ENCODE assay signal across 8 cellular contexts in the genomic region with DNA sequence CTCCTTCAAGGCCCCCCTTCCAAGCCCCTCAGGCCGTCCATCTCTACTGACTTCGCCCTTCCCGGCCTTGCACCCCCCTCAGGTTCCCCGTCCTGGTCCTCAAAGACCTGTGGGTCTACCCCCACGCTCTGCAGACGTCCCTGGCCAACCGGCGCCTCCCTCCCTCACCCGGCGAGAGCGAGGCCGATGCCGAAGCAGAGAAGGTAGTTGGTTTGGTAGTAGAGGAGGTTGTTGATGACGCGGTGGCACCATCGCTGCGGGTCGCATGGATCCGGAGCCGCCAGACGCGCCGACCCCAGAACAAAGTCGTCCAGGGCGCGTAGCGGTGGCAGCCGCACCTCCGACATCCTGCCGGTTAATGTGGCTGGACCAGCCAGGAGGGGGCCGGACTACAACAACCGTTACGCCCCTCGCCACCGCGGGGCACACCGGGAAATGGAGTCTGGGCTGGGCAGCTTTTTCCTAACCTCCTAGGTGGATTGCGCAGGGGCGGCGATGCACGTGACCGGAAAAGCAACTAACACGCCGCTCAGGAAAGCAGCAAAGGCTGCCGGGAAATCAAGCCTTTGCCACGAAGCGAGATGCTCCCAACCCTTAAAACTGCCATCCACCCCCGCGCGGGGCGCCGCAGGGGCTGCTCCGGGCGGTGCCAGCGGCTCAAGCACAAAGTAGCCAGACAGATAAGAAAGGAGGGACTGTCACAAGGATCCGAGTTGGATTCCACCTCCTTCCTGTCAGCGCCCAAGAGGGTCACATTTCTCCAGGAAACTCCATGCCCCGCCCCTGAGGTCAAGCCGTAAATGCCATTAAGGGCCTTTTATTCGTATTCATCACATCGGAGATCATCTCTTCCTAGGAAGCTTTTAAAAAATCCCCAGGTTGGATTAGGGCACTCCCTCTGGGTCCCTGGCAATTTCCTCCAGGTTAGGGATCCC. TPM values are rescaled to one million over a fixed set of nuclear protein-coding genes. Genes with fewer than 3 reads are reported as not detected.
DNase-seq lines count a peak whose midpoint lies in the region; ATAC-seq and TF ChIP-seq lines count a peak whose summit lies in the region.

A gene with protein sequence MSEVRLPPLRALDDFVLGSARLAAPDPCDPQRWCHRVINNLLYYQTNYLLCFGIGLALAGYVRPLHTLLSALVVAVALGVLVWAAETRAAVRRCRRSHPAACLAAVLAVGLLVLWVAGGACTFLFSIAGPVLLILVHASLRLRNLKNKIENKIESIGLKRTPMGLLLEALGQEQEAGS (minus strand): TSS at position 362 of the 935 bp plus-strand sequence. CDS start 15 bp downstream, at position 347.

- peak within 1 kb of the TSS; percentile 77 for H3K27ac ChIP-seq in cingulate gyrus (ENCODE audit: low read depth, low read length)

- TF ChIP-seq POLR2A in GM18505 (IDR thresholded peaks at IDR 0.05; ENCODE audit: borderline replicate concordance, extremely low read depth, insufficient read depth, insufficient read length), result peak; percentile 63

- TF ChIP-seq CTCF in kidney epithelial cell (IDR thresholded peaks at IDR 0.05; ENCODE audit: insufficient read depth, low read length, poor library complexity, severe bottlenecking), result no peak

- DNase-seq in NCI-H345 treated with DMSO at 0.1 percent for 48 hours (lab: John Stamatoyannopoulos, UW; ENCODE audit: unreplicated experiment) (peak; percentile 78), kidney epithelial cell (ENCODE audit: low read depth) (peak; percentile 62), UCSD-AML1 (lab: John Stamatoyannopoulos, UW; ENCODE audit: unreplicated experiment) (no peak)
- DNase-seq in activated CD4-positive, alpha-beta T cell treated with anti-CD3 and anti-CD28 coated beads for 48 hours, result peak; percentile 93
- peak; percentile 92 for DNase-seq in stimulated activated CD4-positive, alpha-beta T cell treated with anti-CD3 and anti-CD28 coated beads, Interleukin-15, amount 100 ng/mL, for 24 hours

- H3K36me3 ChIP-seq in kidney epithelial cell (ENCODE audit: control insufficient read depth, insufficient read depth, low read length), result no peaks in the 10 kb centered on the region

- ATAC-seq in GM18505 (IDR thresholded peaks at IDR 0.05; ENCODE audit: unreplicated experiment) (peak; percentile 75), HG03095 (IDR thresholded peaks at IDR 0.05; ENCODE audit: unreplicated experiment) (peak; percentile 91)

- no peaks in the 10 kb centered on the region for H3K27me3 ChIP-seq in kidney epithelial cell (ENCODE audit: control insufficient read depth, insufficient read depth, low read length)

- peak within 1 kb of the TSS; percentile 69 for H3K4me3 ChIP-seq in kidney epithelial cell (ENCODE audit: low read depth, low read length)

RNA-seq across cellular contexts. Expression of the gene that starts here (rescaled TPM):
- 16.8 and 18.1 TPM in 2 replicates for total RNA-seq in kidney epithelial cell
